In the genomic region with DNA sequence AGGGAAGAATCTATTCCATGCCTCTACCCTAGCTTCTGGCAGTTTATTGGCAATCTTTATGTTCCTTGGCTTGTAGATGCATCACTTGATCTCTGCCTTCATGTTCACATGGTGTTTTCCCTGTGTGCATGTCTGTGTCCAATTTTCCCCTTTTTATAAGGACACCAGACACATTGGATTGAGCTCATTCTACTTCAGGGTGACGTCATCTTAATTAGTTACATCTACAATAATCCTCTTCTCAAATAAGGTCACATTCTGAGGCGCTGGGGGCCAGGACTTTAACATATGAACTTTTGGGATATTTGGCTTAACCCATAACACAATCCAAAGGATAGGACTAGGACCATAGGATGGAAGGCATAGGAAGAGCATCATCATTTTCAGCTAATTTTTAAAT, we compare ENCODE assay signal across 1 cellular context.
TF ChIP-seq lines count a peak whose summit lies in the region.

No MANE protein-coding gene starts in this region.

TF ChIP-seq in K562, 482 proteins besides CTCF, POLR2A, EP300 and RAD21 (continued from another document):
- TF ChIP-seq, protein P1, sequence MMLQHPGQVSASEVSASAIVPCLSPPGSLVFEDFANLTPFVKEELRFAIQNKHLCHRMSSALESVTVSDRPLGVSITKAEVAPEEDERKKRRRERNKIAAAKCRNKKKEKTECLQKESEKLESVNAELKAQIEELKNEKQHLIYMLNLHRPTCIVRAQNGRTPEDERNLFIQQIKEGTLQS (IDR thresholded peaks at IDR 0.05), result peak; percentile 83
- TF ChIP-seq, protein P1 (CRISPR knock-in tag; conservative IDR thresholded peaks at IDR 0.05), result no peak
- TF ChIP-seq ATF7 (IDR thresholded peaks at IDR 0.05), result peak; percentile 73; the same call in 1 of the 2 replicates
